ENCODE assay signal across 15 cellular contexts in genomic region chr11:7534030-7534378, GRCh38. TPM values are rescaled to one million over a fixed set of nuclear protein-coding genes. Genes with fewer than 3 reads are reported as not detected.
DNase-seq lines count a peak whose midpoint lies in the region; ATAC-seq and TF ChIP-seq lines count a peak whose summit lies in the region.
"Had no signal": no experiment of that assay in that cellular context is flagged by ENCODE, and none has a peak within 500 bp of the region (broad histone marks: within the 10 kb centered on the region; RNA-seq: fewer than 3 reads in every experiment).

No MANE protein-coding gene starts in this region.

- no peak overlapping the region for H2AK5ac ChIP-seq in H9 (ENCODE audit: insufficient read length, low read length)

- H3K56ac ChIP-seq in H9 (ENCODE audit: insufficient read length, low read depth, low read length): no peak overlapping the region

- no peak for DNase-seq in activated naive CD4-positive, alpha-beta T cell treated with anti-CD3 and anti-CD28 coated beads, Interleukin-2, amount 50 U/mL, for 72 hours (ENCODE audit: low spot score in 2 of 2)
- DNase-seq in H9 (no peak), progenitor cell of endocrine pancreas (ENCODE audit: low spot score, unreplicated experiment) (no peak)
- DNase-seq in activated T-helper 2 cell treated with anti-CD3 and anti-CD28 coated beads, Interferon-gamma antibody, Interleukin-2, Interleukin-4, amounts not matched to agents 10 μg/mL and 5 μg/mL and 100 μg/mL, durations not matched to agents 14 hours and 24 hours and 36 hours (ENCODE audit: low spot score): no peak
- DNase-seq: psoas muscle, testis had no signal

- H3K4me3 Mint-ChIP-seq in IgD-negative memory B cell: peak overlapping the region in 3 of 4 donors; percentile 1 to 87 (median 10)
- H3K4me3 Mint-ChIP-seq in H9: no peak overlapping the region
- H3K4me3 Mint-ChIP-seq in activated T-helper 2 cell treated with anti-CD3 and anti-CD28 coated beads, Interferon-gamma antibody, Interleukin-2, Interleukin-4, amounts not matched to agents 10 μg/mL and 5 μg/mL and 100 μg/mL, durations not matched to agents 14 hours and 24 hours and 36 hours (ENCODE audit: low read depth): no peak overlapping the region
- no peak overlapping the region for H3K4me3 Mint-ChIP-seq in progenitor cell of endocrine pancreas (ENCODE audit: low read depth)
- H3K4me3 Mint-ChIP-seq: mesothelial cell of epicardium had no signal

- ATAC-seq in GM19455 (IDR thresholded peaks at IDR 0.05; ENCODE audit: unreplicated experiment) (peak; percentile 55), HG02870 (IDR thresholded peaks at IDR 0.05; ENCODE audit: unreplicated experiment) (peak; percentile 53)
- no peak for ATAC-seq in activated naive CD4-positive, alpha-beta T cell treated with anti-CD3 and anti-CD28 coated beads, Interleukin-2, amount 50 U/mL, for 72 hours
- ATAC-seq: activated CD4-positive, CD25-positive, alpha-beta regulatory T cell treated with anti-CD3 and anti-CD28 coated beads, Interleukin-2, amount 50 U/mL, for 24 hours; psoas muscle; SK-N-SH treated with all-trans-retinoic acid at 6 μM for 48 hours had no signal

- H3K23me2 ChIP-seq in H9 (ENCODE audit: insufficient read length, low read depth, low read length, poor library complexity, severe bottlenecking): no peaks in the 10 kb centered on the region

- H4K5ac ChIP-seq in H9 (ENCODE audit: insufficient read length, low read depth, low read length): no peak overlapping the region

- H4K20me1 ChIP-seq in H9 (ENCODE audit: control insufficient read depth, insufficient read depth, insufficient read length): no peaks in the 10 kb centered on the region

- no peaks in the 10 kb centered on the region for H3K9me3 ChIP-seq in H9 (ENCODE audit: control insufficient read depth, low read depth, low read length)
- H3K9me3 ChIP-seq: breast epithelium, psoas muscle, testis had no signal

- H2BK120ac ChIP-seq in H9 (ENCODE audit: low read depth, low read length, poor library complexity, severe bottlenecking): no peak overlapping the region

- H3K27ac Mint-ChIP-seq in IgD-negative memory B cell (no peak overlapping the region), H9 (no peak overlapping the region), progenitor cell of endocrine pancreas (no peak overlapping the region)
- no peak overlapping the region for H3K27ac Mint-ChIP-seq in activated naive CD4-positive, alpha-beta T cell treated with anti-CD3 and anti-CD28 coated beads, Interleukin-2, amount 50 U/mL, for 72 hours
- H3K27ac Mint-ChIP-seq in activated T-helper 2 cell treated with anti-CD3 and anti-CD28 coated beads, Interferon-gamma antibody, Interleukin-2, Interleukin-4, amounts not matched to agents 10 μg/mL and 5 μg/mL and 100 μg/mL, durations not matched to agents 14 hours and 24 hours and 36 hours: no peak overlapping the region
- H3K27ac Mint-ChIP-seq: mesothelial cell of epicardium had no signal

- H2BK15ac ChIP-seq in H9 (ENCODE audit: low read depth, low read length): no peak overlapping the region

- H3K4me3 ChIP-seq in GM08714 (ENCODE audit: low read length): peak overlapping the region; percentile 32; the same call in 1 of the 2 replicates
- H3K4me3 ChIP-seq: breast epithelium, psoas muscle, testis had no signal

- no peaks in the 10 kb centered on the region for H3K79me2 ChIP-seq in H9 (ENCODE audit: insufficient read depth, low read length)

- no peaks in the 10 kb centered on the region for H3K79me1 ChIP-seq in H9 (ENCODE audit: insufficient read depth, low read depth, low read length, poor library complexity, severe bottlenecking)

- no peak overlapping the region for H3K23ac ChIP-seq in H9 (ENCODE audit: insufficient read length, low read depth, low read length)

- H3K14ac ChIP-seq in H9 (ENCODE audit: insufficient read depth, low read length): no peak overlapping the region

- no peak overlapping the region for H4K91ac ChIP-seq in H9 (ENCODE audit: insufficient read length, low read depth, low read length)

- no peak overlapping the region for H2BK20ac ChIP-seq in H9 (ENCODE audit: low read depth, low read length, poor library complexity, severe bottlenecking)

- H3K9me3 Mint-ChIP-seq in IgD-negative memory B cell: no peaks in the 10 kb centered on the region
- H3K9me3 Mint-ChIP-seq in activated naive CD4-positive, alpha-beta T cell treated with anti-CD3 and anti-CD28 coated beads, Interleukin-2, amount 50 U/mL, for 72 hours: no peaks in the 10 kb centered on the region
- no peaks in the 10 kb centered on the region for H3K9me3 Mint-ChIP-seq in H9
- no peaks in the 10 kb centered on the region for H3K9me3 Mint-ChIP-seq in activated T-helper 2 cell treated with anti-CD3 and anti-CD28 coated beads, Interferon-gamma antibody, Interleukin-2, Interleukin-4, amounts not matched to agents 10 μg/mL and 5 μg/mL and 100 μg/mL, durations not matched to agents 14 hours and 24 hours and 36 hours
- H3K9me3 Mint-ChIP-seq in progenitor cell of endocrine pancreas (ENCODE audit: low read depth): no peaks in the 10 kb centered on the region
- H3K9me3 Mint-ChIP-seq: mesothelial cell of epicardium had no signal

- H3K18ac ChIP-seq in H9 (ENCODE audit: insufficient read length, low read depth, low read length): no peak overlapping the region

- no peaks in the 10 kb centered on the region for H3K4me1 ChIP-seq in H9 (ENCODE audit: insufficient read depth, low read length)
- H3K4me1 ChIP-seq: breast epithelium had no signal

- no peak overlapping the region for H4K8ac ChIP-seq in H9 (replicated peaks; ENCODE audit: insufficient read length, low read depth, low read length)

- no peak overlapping the region for H2AFZ ChIP-seq in H9 (ENCODE audit: low read length)

- H2BK12ac ChIP-seq in H9 (ENCODE audit: insufficient read length, low read depth, low read length): no peak overlapping the region

- no peak overlapping the region for H3K4me2 ChIP-seq in H9 (ENCODE audit: insufficient read depth, insufficient read length, low read length)

- H3K4ac ChIP-seq in H9 (ENCODE audit: low read depth, low read length): no peak overlapping the region

- H3K27me3 ChIP-seq in H9 (ENCODE audit: insufficient read depth, low read length): no peaks in the 10 kb centered on the region
- H3K27me3 ChIP-seq: breast epithelium, testis had no signal

- no peak overlapping the region for H3K9ac ChIP-seq in H9 (ENCODE audit: extremely low read depth, insufficient read length, low read length)

- H3T11ph ChIP-seq in H9 (ENCODE audit: low read length): no peak overlapping the region

- H3K4me1 Mint-ChIP-seq in IgD-negative memory B cell (peaks cover 35 to 62% (median 61%) of the 10 kb centered on the region in 3 donors), H9 (peaks cover 4 to 9% of the 10 kb centered on the region in 2 experiments; a peak in 3 of 4 replicates), progenitor cell of endocrine pancreas (ENCODE audit: low read depth) (peaks cover 4% of the 10 kb centered on the region)
- H3K4me1 Mint-ChIP-seq in activated T-helper 2 cell treated with anti-CD3 and anti-CD28 coated beads, Interferon-gamma antibody, Interleukin-2, Interleukin-4, amounts not matched to agents 10 μg/mL and 5 μg/mL and 100 μg/mL, durations not matched to agents 14 hours and 24 hours and 36 hours (ENCODE audit: low read depth): no peaks in the 10 kb centered on the region

- no peak overlapping the region for H2BK5ac ChIP-seq in H9 (ENCODE audit: insufficient read length, low read length)

- intact Hi-C loops in activated T-helper 2 cell treated with anti-CD3 and anti-CD28 coated beads, Interferon-gamma antibody, Interleukin-2, Interleukin-4, amounts not matched to agents 10 μg/mL and 5 μg/mL and 100 μg/mL, durations not matched to agents 14 hours and 24 hours and 36 hours (cut with micrococcal nuclease): no loop called here

- H3K27ac ChIP-seq in H9 (ENCODE audit: insufficient read length, low read depth, low read length): no peak overlapping the region
- H3K27ac ChIP-seq: breast epithelium, epithelial cell of prostate, psoas muscle, testis had no signal

- H3K36me3 Mint-ChIP-seq in IgD-negative memory B cell (peaks cover 2% of the 10 kb centered on the region), H9 (ENCODE audit: insufficient read depth in 1 of 3, low read depth in 3 of 3) (no peaks in the 10 kb centered on the region), progenitor cell of endocrine pancreas (ENCODE audit: insufficient read depth) (no peaks in the 10 kb centered on the region)
- no peaks in the 10 kb centered on the region for H3K36me3 Mint-ChIP-seq in activated naive CD4-positive, alpha-beta T cell treated with anti-CD3 and anti-CD28 coated beads, Interleukin-2, amount 50 U/mL, for 72 hours
- H3K36me3 Mint-ChIP-seq in activated T-helper 2 cell treated with anti-CD3 and anti-CD28 coated beads, Interferon-gamma antibody, Interleukin-2, Interleukin-4, amounts not matched to agents 10 μg/mL and 5 μg/mL and 100 μg/mL, durations not matched to agents 14 hours and 24 hours and 36 hours (ENCODE audit: low read depth): no peaks in the 10 kb centered on the region
- H3K36me3 Mint-ChIP-seq: mesothelial cell of epicardium had no signal

- H3K27me3 Mint-ChIP-seq in IgD-negative memory B cell (no peaks in the 10 kb centered on the region), H9 (ENCODE audit: low read depth) (no peaks in the 10 kb centered on the region; the same call in 1 of the 2 replicates), progenitor cell of endocrine pancreas (peaks cover 18% of the 10 kb centered on the region)
- H3K27me3 Mint-ChIP-seq in activated T-helper 2 cell treated with anti-CD3 and anti-CD28 coated beads, Interferon-gamma antibody, Interleukin-2, Interleukin-4, amounts not matched to agents 10 μg/mL and 5 μg/mL and 100 μg/mL, durations not matched to agents 14 hours and 24 hours and 36 hours (ENCODE audit: low read depth): peaks cover 6% of the 10 kb centered on the region

- TF ChIP-seq CTCF in H9 (conservative IDR thresholded peaks at IDR 0.05): no peak
- TF ChIP-seq CTCF in progenitor cell of endocrine pancreas (IDR thresholded peaks at IDR 0.05; ENCODE audit: unreplicated experiment): no peak

RNA-seq across cellular contexts. Expression of gene PPFIBP2, which starts 20.2 kb away (rescaled TPM):
- 29.1 TPM for polyA plus RNA-seq in IgD-negative memory B cell
- total RNA-seq in activated naive CD4-positive, alpha-beta T cell treated with anti-CD3 and anti-CD28 coated beads, Interleukin-2, amount 50 U/mL, for 72 hours: 10 to 100 TPM; 13.7 to 19.9 TPM
- 4.3 and 8.3 TPM in 2 replicates for total RNA-seq in H9 (2021)
- 1.1 and 2.1 TPM in 2 replicates for total RNA-seq in activated T-helper 2 cell treated with anti-CD3 and anti-CD28 coated beads, Interferon-gamma antibody, Interleukin-2, Interleukin-4, amounts not matched to agents 10 μg/mL and 5 μg/mL and 100 μg/mL, durations not matched to agents 14 hours and 24 hours and 36 hours
- total RNA-seq in progenitor cell of endocrine pancreas: 64.1 and 66.4 TPM in 2 replicates

RNA-seq across cellular contexts. Expression of gene OLFML1, which starts 48.7 kb away (rescaled TPM):
- 0.08 TPM for polyA plus RNA-seq in IgD-negative memory B cell
- not detected for total RNA-seq in activated naive CD4-positive, alpha-beta T cell treated with anti-CD3 and anti-CD28 coated beads, Interleukin-2, amount 50 U/mL, for 72 hours
- total RNA-seq in H9 (2021) (not detected in 2 replicates), progenitor cell of endocrine pancreas (0.42 TPM in 1 of 2 replicates, not detected in the other)
- total RNA-seq in activated T-helper 2 cell treated with anti-CD3 and anti-CD28 coated beads, Interferon-gamma antibody, Interleukin-2, Interleukin-4, amounts not matched to agents 10 μg/mL and 5 μg/mL and 100 μg/mL, durations not matched to agents 14 hours and 24 hours and 36 hours: not detected in 2 replicates

Comparison
In these comparisons a context has a peak if more than half of its experiments do, and no peak if none do; other contexts are left out.
1. ATAC-seq: peak in GM19455 (single experiment) and HG02870 (single experiment); none in activated naive CD4-positive, alpha-beta T cell treated with anti-CD3 and anti-CD28 coated beads, Interleukin-2, amount 50 U/mL, for 72 hours (0 of 2).
2. H3K4me3 Mint-ChIP-seq: peak in IgD-negative memory B cell (3 of 4); none in H9 (0 of 2), activated T-helper 2 cell treated with anti-CD3 and anti-CD28 coated beads, Interferon-gamma antibody, Interleukin-2, Interleukin-4, amounts not matched to agents 10 μg/mL and 5 μg/mL and 100 μg/mL, durations not matched to agents 14 hours and 24 hours and 36 hours (single experiment) and progenitor cell of endocrine pancreas (single experiment).